Comparison of ENCODE assay signal across 8 cellular contexts in the genomic region with DNA sequence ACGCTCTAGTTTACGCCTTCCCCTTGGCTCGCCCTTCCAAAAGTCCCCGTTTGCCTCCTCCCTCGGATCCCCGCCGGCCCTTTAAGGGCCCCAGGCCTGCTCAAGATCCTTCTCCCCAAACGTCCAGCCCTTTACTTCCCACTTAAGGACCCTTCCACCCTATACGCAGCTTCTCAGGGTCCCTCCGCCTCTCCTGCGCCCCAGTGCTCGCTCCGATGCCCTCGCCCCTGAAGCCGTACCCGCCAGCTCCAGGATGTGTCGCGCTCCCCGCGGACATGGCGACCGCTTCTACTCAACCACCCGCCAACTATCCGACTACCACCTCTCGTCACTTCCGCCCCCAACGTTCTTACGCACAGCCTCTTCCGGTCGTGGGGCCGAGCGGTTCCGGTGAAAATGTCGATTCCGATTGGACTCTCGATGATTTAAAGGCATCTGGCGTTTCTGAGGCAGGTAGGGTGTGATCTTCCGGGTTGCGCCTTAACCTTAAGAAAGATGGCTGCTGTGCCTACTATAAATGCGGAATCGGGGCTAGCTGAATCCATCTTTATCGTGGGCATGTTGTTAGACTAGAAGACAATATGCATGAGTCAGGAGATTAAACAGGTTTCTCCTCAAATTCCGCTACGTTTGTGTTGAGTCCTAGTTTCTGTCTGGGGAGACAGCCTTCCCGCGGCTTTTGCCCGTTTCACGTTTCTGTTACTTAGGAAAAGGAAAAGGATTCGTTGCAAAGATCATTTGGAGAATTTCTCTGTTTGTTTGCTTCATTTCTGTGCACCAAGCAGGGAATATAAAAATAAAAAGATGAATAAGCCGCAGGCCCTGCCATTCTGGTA. TPM values are rescaled to one million over a fixed set of nuclear protein-coding genes. Genes with fewer than 3 reads are reported as not detected.
DNase-seq lines count a peak whose midpoint lies in the region; TF ChIP-seq lines count a peak whose summit lies in the region.

KHDC4 (minus strand) TSS at position 317 of the 836 bp plus-strand sequence; CDS start at position 277, 40 bp downstream.

- peak within 1 kb of the TSS; percentile 93 for H2BK5ac ChIP-seq in mesenchymal stem cell (ENCODE audit: low read depth, low read length, poor library complexity, severe bottlenecking)

- H3K4ac ChIP-seq in mesenchymal stem cell (ENCODE audit: low read depth in 1 of 2, low read length in 2 of 2): peak within 1 kb of the TSS; percentile 93 to 99

- peak within 1 kb of the TSS in 1 of 2 experiments; percentile 99 for H3K23ac ChIP-seq in mesenchymal stem cell (ENCODE audit: low read length in 2 of 2)

- peak within 1 kb of the TSS in 1 of 2 experiments; percentile 98 for H3K14ac ChIP-seq in mesenchymal stem cell (ENCODE audit: low read length in 2 of 2)

- H2BK120ac ChIP-seq in mesenchymal stem cell (ENCODE audit: low read depth, low read length): peak within 1 kb of the TSS; percentile 42

- H3K79me1 ChIP-seq in mesenchymal stem cell (replicated peaks; ENCODE audit: low read length, poor library complexity, severe bottlenecking): peaks cover 3% of the 10 kb centered on the region

- 2% methylated on average over 50 of the region's 50 CpGs for WGBS in mesenchymal stem cell

- no peak within 1 kb of the TSS for H2BK12ac ChIP-seq in mesenchymal stem cell (ENCODE audit: low read length in 2 of 2)

- peak within 1 kb of the TSS; percentile 100 for H4K8ac ChIP-seq in mesenchymal stem cell (ENCODE audit: low read length)

- H4K91ac ChIP-seq in mesenchymal stem cell (ENCODE audit: low read length): peak within 1 kb of the TSS; percentile 66

- H3K9me3 ChIP-seq in endocrine pancreas (ENCODE audit: control insufficient read depth, low read length) (no peaks in the 10 kb centered on the region), mesenchymal stem cell (ENCODE audit: control insufficient read depth, low read length) (no peaks in the 10 kb centered on the region)

- no peaks in the 10 kb centered on the region for H3K36me3 ChIP-seq in endocrine pancreas (ENCODE audit: control insufficient read depth, insufficient read depth, low read length)
- H3K36me3 ChIP-seq in mesenchymal stem cell (ENCODE audit: control insufficient read depth in 1 of 2, insufficient read depth in 2 of 2, low read depth in 1 of 2, low read length in 2 of 2): peaks cover 22 to 36% of the 10 kb centered on the region in 2 experiments

- H2BK15ac ChIP-seq in mesenchymal stem cell (ENCODE audit: low read depth, poor library complexity, severe bottlenecking): peak within 1 kb of the TSS; percentile 86

- H3K4me1 ChIP-seq in endocrine pancreas (ENCODE audit: control insufficient read depth, insufficient read depth, low read length) (peaks cover 23% of the 10 kb centered on the region), mesenchymal stem cell (ENCODE audit: control insufficient read depth, insufficient read depth, low read depth, low read length) (peaks cover 14% of the 10 kb centered on the region)

- peak within 1 kb of the TSS; percentile 98 for H3K4me2 ChIP-seq in mesenchymal stem cell (ENCODE audit: low read length, poor library complexity, severe bottlenecking)

- H3K18ac ChIP-seq in mesenchymal stem cell (ENCODE audit: low read depth in 1 of 2, low read length in 2 of 2): peak within 1 kb of the TSS; percentile 94 to 100

- H3K9ac ChIP-seq in endocrine pancreas (ENCODE audit: control insufficient read depth, insufficient read depth, low read length): peak within 1 kb of the TSS; percentile 98
- peak within 1 kb of the TSS; percentile 98 for H3K9ac ChIP-seq in mesenchymal stem cell (ENCODE audit: low read length)

- TF ChIP-seq CTCF in GM20000 (IDR thresholded peaks at IDR 0.05; ENCODE audit: extremely low read depth, missing control alignments): no peak

- DNase-seq in COR-L47 (lab: John Stamatoyannopoulos, UW) (peak; percentile 99), GM20000 (ENCODE audit: low spot score) (peak; percentile 91), HT-29 (ENCODE audit: low spot score) (peak; percentile 98), NOMO-1 (lab: John Stamatoyannopoulos, UW; ENCODE audit: unreplicated experiment in 2 of 2) (peak; percentile 99 to 100), mesenchymal stem cell (peak; percentile 98)
- DNase-seq in stimulated activated CD8-positive, alpha-beta memory T cell treated with anti-CD3 and anti-CD28 coated beads, Interleukin-15, amount 100 ng/mL, for 1 hour (ENCODE audit: low read depth): peak; percentile 84

- H2AFZ ChIP-seq in mesenchymal stem cell (ENCODE audit: low read depth, low read length): peak within 1 kb of the TSS; percentile 51

- peak within 1 kb of the TSS; percentile 96 for H2AK5ac ChIP-seq in mesenchymal stem cell (ENCODE audit: low read length, severe bottlenecking)

- peak within 1 kb of the TSS; percentile 92 for H3K27ac ChIP-seq in mesenchymal stem cell (ENCODE audit: low read length, poor library complexity, severe bottlenecking)

- POLR2A ChIA-PET in activated CD8-positive, alpha-beta memory T cell treated with anti-CD3 and anti-CD28 coated beads for 36 hours (lab: Charles Lee): interaction anchor here (0.6 to 2.3 kb wide), 8 partner anchors 12 to 843 kb away, joined by 3 to 13 read pairs (median 5); partner anchors contain the start of gene ARHGEF2

- CTCF ChIA-PET in activated CD8-positive, alpha-beta memory T cell treated with anti-CD3 and anti-CD28 coated beads for 36 hours (lab: Charles Lee): interaction anchor here (0.8 to 3.1 kb wide), 7 partner anchors 9 to 562 kb away, joined by 3 to 21 read pairs (median 6); partner anchors contain the start of gene ARHGEF2

- H3K27me3 ChIP-seq in endocrine pancreas (ENCODE audit: control insufficient read depth, insufficient read depth, low read length): no peaks in the 10 kb centered on the region
- no peaks in the 10 kb centered on the region for H3K27me3 ChIP-seq in mesenchymal stem cell (ENCODE audit: control insufficient read depth in 1 of 2, insufficient read depth in 1 of 2, low read length in 2 of 2)

- H3K4me3 ChIP-seq in endocrine pancreas (ENCODE audit: control insufficient read depth, insufficient read depth, low read length) (peak within 1 kb of the TSS; percentile 93), mesenchymal stem cell (ENCODE audit: insufficient read depth in 1 of 2, low read depth in 1 of 2, low read length in 2 of 2) (peak within 1 kb of the TSS; percentile 92 to 98)

RNA-seq across cellular contexts. Expression of gene KHDC4, which starts in this region (rescaled TPM):
- 44.4 and 53.6 TPM in 2 replicates for total RNA-seq in HT-29 (2014; rRNA removed; shearing (Covaris generic))
- total RNA-seq in activated CD8-positive, alpha-beta memory T cell treated with anti-CD3 and anti-CD28 coated beads for 36 hours: 10 to 100 TPM; 66.4 to 67.2 TPM
- 18.9 TPM for polyA plus RNA-seq in mesenchymal stem cell (2013, experiment 1 of 2)
- polyA plus RNA-seq in mesenchymal stem cell (2013, experiment 2 of 2): 17.3 TPM

Comparison
In these comparisons a context has a peak if more than half of its experiments do, and no peak if none do; other contexts are left out.
1. Peak in every context shown above with its lines: DNase-seq, H3K4me3 ChIP-seq and H3K27ac ChIP-seq.